8 cellular contexts compared by ENCODE assay signal in the genomic region with DNA sequence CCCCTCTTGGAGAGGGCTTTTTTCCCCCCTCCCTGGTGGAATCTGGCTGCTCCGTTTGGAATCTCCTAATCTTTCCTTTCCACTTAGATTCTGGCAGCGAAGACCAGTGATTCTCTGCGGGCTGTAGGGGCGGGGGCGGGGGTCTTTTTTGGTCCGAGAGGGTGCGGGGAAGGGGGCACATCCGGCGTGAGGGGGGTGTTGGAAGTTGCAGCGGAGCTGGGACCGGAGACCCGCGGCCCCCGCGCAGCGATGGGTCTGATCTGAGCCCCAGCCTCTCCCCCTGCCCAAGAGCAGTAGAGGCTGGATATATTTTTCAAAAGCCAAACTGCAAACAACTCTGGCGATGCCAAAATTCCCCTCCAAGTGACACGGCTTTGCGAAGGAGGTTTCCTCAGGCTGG. TPM values are rescaled to one million over a fixed set of nuclear protein-coding genes. Genes with fewer than 3 reads are reported as not detected.
DNase-seq lines count a peak whose midpoint lies in the region; ATAC-seq and TF ChIP-seq lines count a peak whose summit lies in the region.

No MANE protein-coding gene starts in this region.

- no peak for TF ChIP-seq EP300 in sigmoid colon (IDR thresholded peaks at IDR 0.05)

- no peaks in the 10 kb centered on the region for H3K9me3 ChIP-seq in ascending aorta
- H3K9me3 ChIP-seq in sigmoid colon = no peaks in the 10 kb centered on the region

- intact Hi-C loops in ascending aorta (cut with DNase I) (no loop called here), sigmoid colon (cut with DNase I) (no loop called here), posterior vena cava (cut with DNase I) (no loop called here)

- TF ChIP-seq POLR2A in sigmoid colon (IDR thresholded peaks at IDR 0.05) = no peak

- WGBS in sigmoid colon, 2 donors = 2 to 3% methylated on average over 19 of the region's 19 CpGs

- TF ChIP-seq CTCF in GM13977 (IDR thresholded peaks at IDR 0.05; ENCODE audit: extremely low read depth, insufficient read depth, missing control alignments) (no peak), ascending aorta (IDR thresholded peaks at IDR 0.05) (no peak), sigmoid colon (IDR thresholded peaks at IDR 0.05) (no peak)

- H3K4me1 ChIP-seq in ascending aorta = peaks cover 4 to 9% of the 10 kb centered on the region in 2 donors
- H3K4me1 ChIP-seq in sigmoid colon = peaks cover 0 to 30% (median 26%) of the 10 kb centered on the region in 4 donors

- DNase-seq in GM13977 (ENCODE audit: low spot score) = peak; percentile 5
- no peak for DNase-seq in ascending aorta (ENCODE audit: low spot score in 2 of 2)
- DNase-seq in sigmoid colon = no peak
- no peak for DNase-seq in posterior vena cava (ENCODE audit: low spot score)

- in situ Hi-C loops in GM13977 (cut with MboI; ENCODE audit: low pct_unique_long_range_greater_than_20kb, low sequenced_read_pairs, unreplicated experiment) = no loop called here

- H3K27ac ChIP-seq in ascending aorta = no peak overlapping the region
- no peak overlapping the region for H3K27ac ChIP-seq in sigmoid colon

- H3K4me3 ChIP-seq in ascending aorta (peak overlapping the region; percentile 34 to 54), iPS-11a (ENCODE audit: low read depth, low read length) (peak overlapping the region; percentile 84), sigmoid colon (peak overlapping the region in 3 of 4 donors; percentile 4 to 25 (median 15))

- peaks cover 6% of the 10 kb centered on the region for H3K27me3 ChIP-seq in ascending aorta
- H3K27me3 ChIP-seq in sigmoid colon = peaks cover 27 to 81% (median 31%) of the 10 kb centered on the region in 3 donors

- H3K36me3 ChIP-seq in ascending aorta (no peaks in the 10 kb centered on the region), sigmoid colon (no peaks in the 10 kb centered on the region)

- ATAC-seq in GM19395 (IDR thresholded peaks at IDR 0.05; ENCODE audit: unreplicated experiment) = no peak
- ATAC-seq in GM21360 (IDR thresholded peaks at IDR 0.05; ENCODE audit: unreplicated experiment) = no peak
- ATAC-seq in GM18870 (IDR thresholded peaks at IDR 0.05; ENCODE audit: unreplicated experiment) = no peak

RNA-seq across cellular contexts. Expression of a gene that starts 0.3 kb away (rescaled TPM):
- total RNA-seq in ascending aorta (not detected), sigmoid colon (1 to 10 TPM in 1 of 4 donors, under 1 TPM in 3; 0.16 to 1.9 (median 0.32) TPM), posterior vena cava (under 1 TPM in 1 of 2 donors, not detected in 1; 0.38 TPM)
- polyA plus RNA-seq in sigmoid colon = under 1 TPM in 1 of 3 donors, not detected in 2; 0.04 TPM

Comparison
In these comparisons a context has a peak if more than half of its experiments do, and no peak if none do; other contexts are left out.
1. H3K4me3 ChIP-seq: peak in every context shown above with its lines; median percentile 84 in iPS-11a; 44 in ascending aorta; 15 in sigmoid colon.